In the genomic region with DNA sequence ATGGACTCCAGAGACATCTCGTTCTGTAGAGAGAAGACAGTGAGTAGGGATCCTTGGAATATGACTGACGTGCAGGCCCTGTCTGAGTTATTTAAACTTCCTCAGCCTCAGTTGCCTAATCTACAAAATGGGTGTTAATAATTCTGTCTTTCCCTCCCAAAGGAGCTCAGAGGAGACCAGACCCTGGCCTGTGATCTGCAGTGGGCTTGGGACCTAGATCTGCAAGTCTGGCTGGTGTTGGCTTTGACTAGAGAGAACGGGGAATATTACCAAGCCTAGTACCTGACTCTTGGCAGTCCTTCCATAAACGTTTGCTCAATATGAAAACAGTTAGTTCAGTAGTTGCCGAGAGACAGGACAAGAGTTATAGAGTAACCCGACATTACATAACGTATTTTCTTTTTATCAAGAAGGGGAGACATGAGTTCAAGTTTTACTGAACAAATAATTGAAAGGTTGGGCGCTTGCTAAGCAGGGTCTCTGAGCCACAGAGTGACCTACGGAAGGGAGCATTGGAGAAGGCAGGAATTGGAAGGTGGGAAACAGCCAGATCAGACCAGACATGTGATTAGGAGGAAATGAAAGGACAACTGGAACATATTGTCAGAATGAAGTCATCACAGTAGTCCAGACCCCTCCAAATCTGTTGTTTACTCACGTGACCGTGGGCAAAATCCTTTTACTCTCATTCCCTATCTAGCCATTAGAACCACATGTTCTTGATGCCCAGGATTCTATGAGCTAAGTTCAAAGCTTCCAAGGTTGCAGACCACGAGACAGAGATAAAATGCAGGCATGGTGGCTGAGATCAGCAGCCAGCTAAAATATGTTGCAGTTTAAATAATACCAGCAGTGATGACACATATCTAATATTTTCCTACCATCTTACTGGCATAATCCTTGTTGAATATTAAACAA, we compare ENCODE assay signal across 2 cellular contexts.
A peak's percentile ranks its signal among the peaks of the same experiment; 100 is the strongest.
TF ChIP-seq lines count a peak whose summit lies in the region.

No MANE protein-coding gene starts in this region.

TF ChIP-seq in A549, 52 proteins besides CTCF, POLR2A, EP300 and RAD21 (continued from another document):
- TF ChIP-seq, protein P1, sequence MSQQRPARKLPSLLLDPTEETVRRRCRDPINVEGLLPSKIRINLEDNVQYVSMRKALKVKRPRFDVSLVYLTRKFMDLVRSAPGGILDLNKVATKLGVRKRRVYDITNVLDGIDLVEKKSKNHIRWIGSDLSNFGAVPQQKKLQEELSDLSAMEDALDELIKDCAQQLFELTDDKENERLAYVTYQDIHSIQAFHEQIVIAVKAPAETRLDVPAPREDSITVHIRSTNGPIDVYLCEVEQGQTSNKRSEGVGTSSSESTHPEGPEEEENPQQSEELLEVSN (IDR thresholded peaks at IDR 0.05; ENCODE audit: borderline replicate concordance, low read depth) = peak; percentile 40; the same call in 1 of the 2 replicates
- TF ChIP-seq CBX8 (IDR thresholded peaks at IDR 0.05) = no peak
- no peak for TF ChIP-seq SMC3 (IDR thresholded peaks at IDR 0.05)
- no peak for TF ChIP-seq RFX5 (IDR thresholded peaks at IDR 0.05)
- TF ChIP-seq, protein P2, sequence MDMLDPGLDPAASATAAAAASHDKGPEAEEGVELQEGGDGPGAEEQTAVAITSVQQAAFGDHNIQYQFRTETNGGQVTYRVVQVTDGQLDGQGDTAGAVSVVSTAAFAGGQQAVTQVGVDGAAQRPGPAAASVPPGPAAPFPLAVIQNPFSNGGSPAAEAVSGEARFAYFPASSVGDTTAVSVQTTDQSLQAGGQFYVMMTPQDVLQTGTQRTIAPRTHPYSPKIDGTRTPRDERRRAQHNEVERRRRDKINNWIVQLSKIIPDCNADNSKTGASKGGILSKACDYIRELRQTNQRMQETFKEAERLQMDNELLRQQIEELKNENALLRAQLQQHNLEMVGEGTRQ (IDR thresholded peaks at IDR 0.05) = peak; percentile 83
- no peak for TF ChIP-seq TFCP2L1 (CRISPR knock-in tag; IDR thresholded peaks at IDR 0.05)
- TF ChIP-seq HOXA7 (CRISPR knock-in tag; IDR thresholded peaks at IDR 0.05) = no peak
- TF ChIP-seq NPAS2 (CRISPR knock-in tag; IDR thresholded peaks at IDR 0.05; ENCODE audit: borderline replicate concordance) = no peak
- TF ChIP-seq ESRRA (IDR thresholded peaks at IDR 0.05; ENCODE audit: borderline replicate concordance, low read length) = no peak
- no peak for TF ChIP-seq ZNF302 (CRISPR knock-in tag; IDR thresholded peaks at IDR 0.05)
- TF ChIP-seq, protein P3, sequence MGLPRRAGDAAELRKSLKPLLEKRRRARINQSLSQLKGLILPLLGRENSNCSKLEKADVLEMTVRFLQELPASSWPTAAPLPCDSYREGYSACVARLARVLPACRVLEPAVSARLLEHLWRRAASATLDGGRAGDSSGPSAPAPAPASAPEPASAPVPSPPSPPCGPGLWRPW (IDR thresholded peaks at IDR 0.05) = no peak
- no peak for TF ChIP-seq NFE2L2 (conservative IDR thresholded peaks at IDR 0.05; ENCODE audit: low read length)
- peak; percentile 87; the same call in 1 of the 2 replicates for TF ChIP-seq CHD4 (IDR thresholded peaks at IDR 0.05; ENCODE audit: borderline replicate concordance)
- TF ChIP-seq, protein P4, sequence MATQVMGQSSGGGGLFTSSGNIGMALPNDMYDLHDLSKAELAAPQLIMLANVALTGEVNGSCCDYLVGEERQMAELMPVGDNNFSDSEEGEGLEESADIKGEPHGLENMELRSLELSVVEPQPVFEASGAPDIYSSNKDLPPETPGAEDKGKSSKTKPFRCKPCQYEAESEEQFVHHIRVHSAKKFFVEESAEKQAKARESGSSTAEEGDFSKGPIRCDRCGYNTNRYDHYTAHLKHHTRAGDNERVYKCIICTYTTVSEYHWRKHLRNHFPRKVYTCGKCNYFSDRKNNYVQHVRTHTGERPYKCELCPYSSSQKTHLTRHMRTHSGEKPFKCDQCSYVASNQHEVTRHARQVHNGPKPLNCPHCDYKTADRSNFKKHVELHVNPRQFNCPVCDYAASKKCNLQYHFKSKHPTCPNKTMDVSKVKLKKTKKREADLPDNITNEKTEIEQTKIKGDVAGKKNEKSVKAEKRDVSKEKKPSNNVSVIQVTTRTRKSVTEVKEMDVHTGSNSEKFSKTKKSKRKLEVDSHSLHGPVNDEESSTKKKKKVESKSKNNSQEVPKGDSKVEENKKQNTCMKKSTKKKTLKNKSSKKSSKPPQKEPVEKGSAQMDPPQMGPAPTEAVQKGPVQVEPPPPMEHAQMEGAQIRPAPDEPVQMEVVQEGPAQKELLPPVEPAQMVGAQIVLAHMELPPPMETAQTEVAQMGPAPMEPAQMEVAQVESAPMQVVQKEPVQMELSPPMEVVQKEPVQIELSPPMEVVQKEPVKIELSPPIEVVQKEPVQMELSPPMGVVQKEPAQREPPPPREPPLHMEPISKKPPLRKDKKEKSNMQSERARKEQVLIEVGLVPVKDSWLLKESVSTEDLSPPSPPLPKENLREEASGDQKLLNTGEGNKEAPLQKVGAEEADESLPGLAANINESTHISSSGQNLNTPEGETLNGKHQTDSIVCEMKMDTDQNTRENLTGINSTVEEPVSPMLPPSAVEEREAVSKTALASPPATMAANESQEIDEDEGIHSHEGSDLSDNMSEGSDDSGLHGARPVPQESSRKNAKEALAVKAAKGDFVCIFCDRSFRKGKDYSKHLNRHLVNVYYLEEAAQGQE (IDR thresholded peaks at IDR 0.05) = no peak
- no peak for TF ChIP-seq HEYL (CRISPR knock-in tag; IDR thresholded peaks at IDR 0.05)
- TF ChIP-seq BHLHE40 (IDR thresholded peaks at IDR 0.05; ENCODE audit: low read depth, low read length) = 0 out of 2 replicates have a peak, but pooled peaks have one; percentile 14
- peak; percentile 74; the same call in 1 of the 2 replicates for TF ChIP-seq KDM1A (IDR thresholded peaks at IDR 0.05; ENCODE audit: low read depth)
- no peak for TF ChIP-seq MYC (IDR thresholded peaks at IDR 0.05; ENCODE audit: borderline replicate concordance, low read length)

TF ChIP-seq in liver, 16 proteins besides CTCF, POLR2A, EP300 and RAD21 (continued from another document):
- TF ChIP-seq, protein P5, sequence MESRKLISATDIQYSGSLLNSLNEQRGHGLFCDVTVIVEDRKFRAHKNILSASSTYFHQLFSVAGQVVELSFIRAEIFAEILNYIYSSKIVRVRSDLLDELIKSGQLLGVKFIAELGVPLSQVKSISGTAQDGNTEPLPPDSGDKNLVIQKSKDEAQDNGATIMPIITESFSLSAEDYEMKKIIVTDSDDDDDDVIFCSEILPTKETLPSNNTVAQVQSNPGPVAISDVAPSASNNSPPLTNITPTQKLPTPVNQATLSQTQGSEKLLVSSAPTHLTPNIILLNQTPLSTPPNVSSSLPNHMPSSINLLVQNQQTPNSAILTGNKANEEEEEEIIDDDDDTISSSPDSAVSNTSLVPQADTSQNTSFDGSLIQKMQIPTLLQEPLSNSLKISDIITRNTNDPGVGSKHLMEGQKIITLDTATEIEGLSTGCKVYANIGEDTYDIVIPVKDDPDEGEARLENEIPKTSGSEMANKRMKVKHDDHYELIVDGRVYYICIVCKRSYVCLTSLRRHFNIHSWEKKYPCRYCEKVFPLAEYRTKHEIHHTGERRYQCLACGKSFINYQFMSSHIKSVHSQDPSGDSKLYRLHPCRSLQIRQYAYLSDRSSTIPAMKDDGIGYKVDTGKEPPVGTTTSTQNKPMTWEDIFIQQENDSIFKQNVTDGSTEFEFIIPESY (IDR thresholded peaks at IDR 0.05) = peak; percentile 88
- TF ChIP-seq HNF4G (IDR thresholded peaks at IDR 0.05) = peak; percentile 40
- TF ChIP-seq, protein P4 (IDR thresholded peaks at IDR 0.05) = peak; percentile 6
- TF ChIP-seq GABPA (IDR thresholded peaks at IDR 0.05 in 1 of 2, conservative IDR thresholded peaks at IDR 0.05 in 1 of 2) = peak in 1 of 2 donors; percentile 18
- TF ChIP-seq FOXA2 (IDR thresholded peaks at IDR 0.05) = peak; percentile 76
- TF ChIP-seq TAF1 (conservative IDR thresholded peaks at IDR 0.05) = peak; percentile 63
- peak; percentile 95 to 96 for TF ChIP-seq RXRA (IDR thresholded peaks at IDR 0.05)
- peak; percentile 71 to 72 for TF ChIP-seq HNF4A (conservative IDR thresholded peaks at IDR 0.05)
- TF ChIP-seq, protein P6, sequence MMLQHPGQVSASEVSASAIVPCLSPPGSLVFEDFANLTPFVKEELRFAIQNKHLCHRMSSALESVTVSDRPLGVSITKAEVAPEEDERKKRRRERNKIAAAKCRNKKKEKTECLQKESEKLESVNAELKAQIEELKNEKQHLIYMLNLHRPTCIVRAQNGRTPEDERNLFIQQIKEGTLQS (IDR thresholded peaks at IDR 0.05) = peak; percentile 87
- TF ChIP-seq NR2F2 (IDR thresholded peaks at IDR 0.05) = peak; percentile 17
- peak; percentile 26 to 51 for TF ChIP-seq EGR1 (IDR thresholded peaks at IDR 0.05; ENCODE audit: low read depth in 2 of 2)
- TF ChIP-seq FOXA1 (IDR thresholded peaks at IDR 0.05) = peak; percentile 75
- TF ChIP-seq, protein P7, sequence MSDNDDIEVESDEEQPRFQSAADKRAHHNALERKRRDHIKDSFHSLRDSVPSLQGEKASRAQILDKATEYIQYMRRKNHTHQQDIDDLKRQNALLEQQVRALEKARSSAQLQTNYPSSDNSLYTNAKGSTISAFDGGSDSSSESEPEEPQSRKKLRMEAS (IDR thresholded peaks at IDR 0.05) = peak; percentile 83
- TF ChIP-seq JUND (IDR thresholded peaks at IDR 0.05) = peak; percentile 94 to 96
- TF ChIP-seq YY1 (IDR thresholded peaks at IDR 0.05) = peak; percentile 90
